Comparison of ENCODE assay signal across 8 cellular contexts in the genomic region with DNA sequence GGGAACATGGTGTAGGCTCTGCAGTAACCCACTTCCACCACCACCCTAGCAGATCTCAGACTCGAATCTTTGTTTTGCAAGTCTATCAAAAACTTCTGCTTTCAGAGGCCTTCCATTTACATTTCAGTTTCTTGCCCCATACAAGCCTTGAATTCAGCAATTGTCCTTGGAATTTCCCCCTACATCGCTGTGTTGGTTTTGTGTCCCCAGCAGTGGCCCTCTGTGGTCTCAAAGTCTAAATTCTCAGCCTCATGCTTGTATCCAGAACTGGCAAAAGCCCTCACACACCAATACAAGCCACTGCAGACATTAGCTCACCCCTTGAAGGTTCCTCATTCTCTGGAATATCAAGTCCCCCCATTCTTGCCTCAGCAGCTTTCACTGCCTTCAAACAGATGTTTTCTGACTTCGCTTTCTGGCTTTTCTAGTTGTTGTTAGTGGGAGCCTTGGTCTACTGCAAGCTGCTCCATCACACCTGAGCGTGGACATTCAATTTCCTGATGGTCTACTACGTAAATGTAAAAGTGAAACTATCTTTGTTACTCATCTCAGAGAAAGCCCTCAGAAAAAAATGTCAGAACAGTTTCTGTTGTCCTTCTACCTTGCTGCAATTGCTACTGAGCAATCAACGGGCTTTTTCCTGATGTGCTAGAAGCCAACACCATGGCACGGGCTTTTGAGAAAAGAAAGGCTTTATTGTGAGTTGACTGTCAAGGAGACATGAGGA. TPM values are rescaled to one million over a fixed set of nuclear protein-coding genes. Genes with fewer than 3 reads are reported as not detected.
DNase-seq lines count a peak whose midpoint lies in the region; ATAC-seq and TF ChIP-seq lines count a peak whose summit lies in the region.

No MANE protein-coding gene starts in this region.

- peak overlapping the region; percentile 10 for H3K4me2 ChIP-seq in Karpas-422 (ENCODE audit: low read depth, low read length, poor library complexity, severe bottlenecking)

- H2AFZ ChIP-seq in Karpas-422 (ENCODE audit: low read length) = peak overlapping the region; percentile 94

- H3K4me3 ChIP-seq in GM08714 (ENCODE audit: low read length) = peak overlapping the region; percentile 47; the same call in 1 of the 2 replicates
- no peak overlapping the region for H3K4me3 ChIP-seq in Karpas-422 (ENCODE audit: low read length)
- no peak overlapping the region for H3K4me3 ChIP-seq in gastrocnemius medialis

- H3K27ac ChIP-seq in Karpas-422 (ENCODE audit: low read length) (no peak overlapping the region), gastrocnemius medialis (no peak overlapping the region)

- TF ChIP-seq POLR2A in gastrocnemius medialis (IDR thresholded peaks at IDR 0.05) = no peak

- no peaks in the 10 kb centered on the region for H3K9me2 ChIP-seq in Karpas-422 (replicated peaks; ENCODE audit: insufficient read depth, low read length)

- ATAC-seq in GM21423 (IDR thresholded peaks at IDR 0.05; ENCODE audit: unreplicated experiment) (peak; percentile 39), gastrocnemius medialis (no peak)

- H3K9me3 ChIP-seq in Karpas-422 (ENCODE audit: low read length) (no peaks in the 10 kb centered on the region), gastrocnemius medialis (no peaks in the 10 kb centered on the region)

- H3K27me3 ChIP-seq in Karpas-422 (ENCODE audit: low read length) = no peaks in the 10 kb centered on the region
- no peaks in the 10 kb centered on the region for H3K27me3 ChIP-seq in gastrocnemius medialis

- intact Hi-C loops in gastrocnemius medialis (cut with DNase I; ENCODE audit: low total_unique reads) = loop anchor here (5.0 kb wide), 3 partner anchors 88 to 182 kb away; a partner anchor contains a TSS

- no peaks in the 10 kb centered on the region for H4K20me1 ChIP-seq in Karpas-422 (ENCODE audit: insufficient read depth, low read depth, low read length)

- DNase-seq in Karpas-422 (peak; percentile 54), foreskin melanocyte (peak; percentile 35), cerebellar cortex (ENCODE audit: low spot score) (no peak), gastrocnemius medialis (no peak), HT-29 (ENCODE audit: low spot score) (no peak)
- DNase-seq in stimulated activated CD4-positive, alpha-beta T cell treated with anti-CD3 and anti-CD28 coated beads, Interleukin-2, amount 100 ng/mL, for 48 hours = no peak

- H3K4me1 ChIP-seq in Karpas-422 (ENCODE audit: low read length) = peaks cover 30% of the 10 kb centered on the region
- H3K4me1 ChIP-seq in gastrocnemius medialis = peaks cover 8 to 20% of the 10 kb centered on the region in 2 donors

- in situ Hi-C loops in gastrocnemius medialis (cut with MboI; ENCODE audit: low sequenced_read_pairs in 4 of 4) = no loop called here

- H3K9ac ChIP-seq in Karpas-422 (ENCODE audit: low read length) = peak overlapping the region; percentile 34; the same call in 1 of the 2 replicates

- peaks cover 4% of the 10 kb centered on the region; the same call in 1 of the 2 replicates for H3K36me3 ChIP-seq in Karpas-422 (ENCODE audit: insufficient read depth, low read length)
- no peaks in the 10 kb centered on the region for H3K36me3 ChIP-seq in gastrocnemius medialis

- peaks cover 23% of the 10 kb centered on the region for H3K79me2 ChIP-seq in Karpas-422 (ENCODE audit: low read length)

- no peak for TF ChIP-seq CTCF in gastrocnemius medialis (IDR thresholded peaks at IDR 0.05 in 4 of 5, conservative IDR thresholded peaks at IDR 0.05 in 1 of 5)

RNA-seq across cellular contexts. Expression of a gene that starts 1.8 kb away (rescaled TPM):
- total RNA-seq in Karpas-422 (2014; rRNA removed; shearing (Covaris generic); ENCODE audit: low replicate concordance) = 40.0 and 53.0 TPM in 2 replicates
- total RNA-seq in gastrocnemius medialis = 10 to 100 TPM; 45.3 to 59.0 (median 49.7) TPM
- 34.3 and 39.5 TPM in 2 replicates for total RNA-seq in HT-29 (2014; rRNA removed; shearing (Covaris generic))

Comparison
In these comparisons a context has a peak if more than half of its experiments do, and no peak if none do; other contexts are left out.
1. DNase-seq: peak in Karpas-422 (single experiment) and foreskin melanocyte (single experiment); none in stimulated activated CD4-positive, alpha-beta T cell treated with anti-CD3 and anti-CD28 coated beads, Interleukin-2, amount 100 ng/mL, for 48 hours (0 of 2), cerebellar cortex (single experiment), gastrocnemius medialis (0 of 2) and HT-29 (single experiment).